In genomic region chr4:38179690-38180299, GRCh38 we compare ENCODE assay signal across 8 cellular contexts.
DNase-seq lines count a peak whose midpoint lies in the region; TF ChIP-seq lines count a peak whose summit lies in the region.

No MANE protein-coding gene starts in this region.

- CTCF ChIA-PET in activated naive CD4-positive, alpha-beta T cell treated with anti-CD3 and anti-CD28 coated beads, Interleukin-2, amount 10 ng/mL, durations not matched to agents 7 days and 5 days (lab: Charles Lee), result interaction anchor here (0.6 to 8.8 kb wide), 41 partner anchors 9 to 681 kb away, joined by 3 to 141 read pairs (median 5); partner anchors contain the start of genes TLR1 and TLR10

- H4K20me1 ChIP-seq in KMS-11 (ENCODE audit: insufficient read depth), result no peaks in the 10 kb centered on the region

- no peaks in the 10 kb centered on the region for H3K27me3 ChIP-seq in KMS-11 (ENCODE audit: insufficient read depth, low read depth)
- no peaks in the 10 kb centered on the region for H3K27me3 ChIP-seq in transverse colon

- H3K36me3 Mint-ChIP-seq in activated naive CD4-positive, alpha-beta T cell treated with anti-CD3 and anti-CD28 coated beads, Interleukin-2, amount 10 ng/mL, durations not matched to agents 7 days and 5 days, result peaks cover 2% of the 10 kb centered on the region
- no peaks in the 10 kb centered on the region for H3K36me3 Mint-ChIP-seq in osteocyte (ENCODE audit: unreplicated experiment)

- intact Hi-C loops in transverse colon (cut with DNase I; ENCODE audit: low total_unique reads), result loop anchor here (1.0 kb wide), 1 partner anchor 552 kb away; no protein-coding TSS in a partner anchor

- H3K27me3 Mint-ChIP-seq in activated naive CD4-positive, alpha-beta T cell treated with anti-CD3 and anti-CD28 coated beads, Interleukin-2, amount 10 ng/mL, durations not matched to agents 7 days and 5 days, result peaks cover 6% of the 10 kb centered on the region
- no peaks in the 10 kb centered on the region for H3K27me3 Mint-ChIP-seq in osteocyte (ENCODE audit: unreplicated experiment)

- H3K4me1 ChIP-seq in KMS-11 (ENCODE audit: low read depth, poor library complexity, severe bottlenecking), result peaks cover 51% of the 10 kb centered on the region
- peaks cover 5 to 32% (median 16%) of the 10 kb centered on the region in 4 donors for H3K4me1 ChIP-seq in transverse colon

- no peak overlapping the region for H3K4me3 ChIP-seq in KMS-11 (IDR thresholded peaks at IDR 0.05; ENCODE audit: insufficient read depth, low read depth, low read length)
- H3K4me3 ChIP-seq in transverse colon, result no peak overlapping the region

- no peaks in the 10 kb centered on the region for H3K36me3 ChIP-seq in KMS-11 (ENCODE audit: insufficient read depth)
- no peaks in the 10 kb centered on the region for H3K36me3 ChIP-seq in transverse colon

- H3K79me2 ChIP-seq in KMS-11 (ENCODE audit: insufficient read depth, low read depth), result no peaks in the 10 kb centered on the region

- no peak overlapping the region for H2AFZ ChIP-seq in KMS-11 (ENCODE audit: low read depth)

- TF ChIP-seq EP300 in transverse colon (IDR thresholded peaks at IDR 0.05; ENCODE audit: low read depth), result no peak

- no peaks in the 10 kb centered on the region for H3K9me3 Mint-ChIP-seq in activated naive CD4-positive, alpha-beta T cell treated with anti-CD3 and anti-CD28 coated beads, Interleukin-2, amount 10 ng/mL, durations not matched to agents 7 days and 5 days
- no peaks in the 10 kb centered on the region for H3K9me3 Mint-ChIP-seq in osteocyte (ENCODE audit: unreplicated experiment)

- 47 to 51% methylated on average over 2 of the region's 3 CpGs for WGBS in transverse colon (ENCODE audit: low coverage in 1 of 2), 2 donors

- H3K27ac ChIP-seq in KMS-11, result no peak overlapping the region
- peak overlapping the region; percentile 36 to 65 (median 52) for H3K27ac ChIP-seq in transverse colon

- in situ Hi-C loops in transverse colon (cut with MboI; ENCODE audit: low pct_ligation_motif_present in 1 of 4, low pct_unique_long_range_greater_than_20kb in 1 of 4, low sequenced_read_pairs in 3 of 4), result loop anchor here (5.0 to 10.0 kb wide), 7 partner anchors 105 to 555 kb away; no protein-coding TSS in a partner anchor

- TF ChIP-seq POLR2A in transverse colon (IDR thresholded peaks at IDR 0.05), result no peak

- TF ChIP-seq CTCF in KMS-11 (conservative IDR thresholded peaks at IDR 0.05; ENCODE audit: low read depth, low read length) (peak; percentile 95), osteocyte (IDR thresholded peaks at IDR 0.05) (peak; percentile 92), transverse colon (IDR thresholded peaks at IDR 0.05) (peak; percentile 90 to 97 (median 94))

- no peak overlapping the region for H3K4me3 Mint-ChIP-seq in activated naive CD4-positive, alpha-beta T cell treated with anti-CD3 and anti-CD28 coated beads, Interleukin-2, amount 10 ng/mL, durations not matched to agents 7 days and 5 days
- H3K4me3 Mint-ChIP-seq in osteocyte (ENCODE audit: unreplicated experiment), result no peak overlapping the region

- H3K4me1 Mint-ChIP-seq in activated naive CD4-positive, alpha-beta T cell treated with anti-CD3 and anti-CD28 coated beads, Interleukin-2, amount 10 ng/mL, durations not matched to agents 7 days and 5 days, result peaks cover 55% of the 10 kb centered on the region
- peaks cover 3% of the 10 kb centered on the region for H3K4me1 Mint-ChIP-seq in osteocyte (ENCODE audit: unreplicated experiment)

- no peak overlapping the region for H3K9ac ChIP-seq in KMS-11

- H3K27ac Mint-ChIP-seq in activated naive CD4-positive, alpha-beta T cell treated with anti-CD3 and anti-CD28 coated beads, Interleukin-2, amount 10 ng/mL, durations not matched to agents 7 days and 5 days, result peak overlapping the region; percentile 3
- H3K27ac Mint-ChIP-seq in osteocyte (ENCODE audit: unreplicated experiment), result no peak overlapping the region

- no peaks in the 10 kb centered on the region for H3K9me3 ChIP-seq in transverse colon

- DNase-seq in DMS 273 (lab: John Stamatoyannopoulos, UW; ENCODE audit: unreplicated experiment) (peak; percentile 79), DMS 273 treated with DMSO at 0.1 percent for 48 hours (lab: John Stamatoyannopoulos, UW) (no peak), SKM-1 treated with dmso at 0.1 percent for 144 hours (lab: John Stamatoyannopoulos, UW; ENCODE audit: unreplicated experiment) (peak; percentile 33), globus pallidus (ENCODE audit: low spot score) (peak; percentile 69), osteocyte (ENCODE audit: extremely low spot score, unreplicated experiment) (peak; percentile 87), transverse colon (peak; percentile 88)
- DNase-seq in activated naive CD4-positive, alpha-beta T cell treated with anti-CD3 and anti-CD28 coated beads, Interleukin-2, amount 10 ng/mL, durations not matched to agents 7 days and 5 days, result peak; percentile 79

- peak overlapping the region; percentile 10; the same call in 1 of the 2 replicates for H3K4me2 ChIP-seq in KMS-11
